In genomic region chr3:153162513-153163348, GRCh38 we compare ENCODE assay signal across 7 cellular contexts. TPM values are rescaled to one million over a fixed set of nuclear protein-coding genes. Genes with fewer than 3 reads are reported as not detected.
DNase-seq lines count a peak whose midpoint lies in the region; ATAC-seq and TF ChIP-seq lines count a peak whose summit lies in the region.

No MANE protein-coding gene starts in this region.

- TF ChIP-seq POLR2A in tibial nerve (IDR thresholded peaks at IDR 0.05), result no peak

- H4K8ac ChIP-seq in neuronal stem cell (ENCODE audit: low read depth, low read length), result no peak overlapping the region

- H3K27me3 ChIP-seq in OCI-LY3 (ENCODE audit: low read depth, low read length) (no peaks in the 10 kb centered on the region), neuronal stem cell (ENCODE audit: control insufficient read depth in 3 of 3, insufficient read depth in 3 of 3, low read depth in 1 of 3, low read length in 3 of 3) (no peaks in the 10 kb centered on the region), tibial nerve (no peaks in the 10 kb centered on the region)

- H3K36me3 ChIP-seq in OCI-LY3 (replicated peaks; ENCODE audit: low read depth, low read length) (peaks cover 23% of the 10 kb centered on the region), neuronal stem cell (replicated peaks in 1 of 2; ENCODE audit: control insufficient read depth in 2 of 2, insufficient read depth in 2 of 2, low read length in 2 of 2) (peaks cover 0 to 7% of the 10 kb centered on the region in 2 donors), tibial nerve (no peaks in the 10 kb centered on the region)

- peak overlapping the region; percentile 99 for H3K23ac ChIP-seq in neuronal stem cell (ENCODE audit: low read depth, low read length, poor library complexity)

- peak overlapping the region; percentile 77 for H3K4me2 ChIP-seq in OCI-LY3 (ENCODE audit: low read length)
- peak overlapping the region; percentile 75 for H3K4me2 ChIP-seq in neuronal stem cell (ENCODE audit: insufficient read depth, low read length, poor library complexity, severe bottlenecking)

- H3K9me3 ChIP-seq in OCI-LY3 (ENCODE audit: insufficient read depth, low read length) (no peaks in the 10 kb centered on the region), neuronal stem cell (replicated peaks in 1 of 2; ENCODE audit: control insufficient read depth in 2 of 2, insufficient read depth in 1 of 2, low read depth in 1 of 2, low read length in 2 of 2) (no peaks in the 10 kb centered on the region), tibial nerve (no peaks in the 10 kb centered on the region)

- H3K18ac ChIP-seq in neuronal stem cell (ENCODE audit: low read length), result peak overlapping the region; percentile 95

- ATAC-seq in GM18517 (IDR thresholded peaks at IDR 0.05; ENCODE audit: unreplicated experiment), result peak; percentile 1
- ATAC-seq in HG02840 (IDR thresholded peaks at IDR 0.05; ENCODE audit: low FRiP score, unreplicated experiment), result peak; percentile 7

- H3K9ac ChIP-seq in OCI-LY3 (ENCODE audit: low read length) (peak overlapping the region; percentile 80), neuronal stem cell (ENCODE audit: low read depth, low read length, poor library complexity) (peak overlapping the region; percentile 97)

- peaks cover 8% of the 10 kb centered on the region for H3K79me1 ChIP-seq in neuronal stem cell (ENCODE audit: low read depth, low read length)

- peak; percentile 40 for DNase-seq in activated effector memory CD4-positive, alpha-beta T cell treated with Interleukin-2 at 50 U/mL for 16 hours
- DNase-seq in foreskin fibroblast (peak in 1 of 2 donors; percentile 59), neuronal stem cell (ENCODE audit: low spot score) (peak; percentile 49), tibial nerve (ENCODE audit: low spot score in 2 of 2) (peak in 1 of 2 donors; percentile 24)

- H3K79me2 ChIP-seq in OCI-LY3 (ENCODE audit: low read length), result peaks cover 51% of the 10 kb centered on the region

- H2BK15ac ChIP-seq in neuronal stem cell (ENCODE audit: low read length), result peak overlapping the region; percentile 78

- peaks cover 39% of the 10 kb centered on the region for H4K20me1 ChIP-seq in OCI-LY3 (ENCODE audit: insufficient read depth, low read length)

- peak overlapping the region; percentile 99 for H3K14ac ChIP-seq in neuronal stem cell (ENCODE audit: low read length)

- WGBS in neuronal stem cell (ENCODE audit: extremely low coverage in 2 of 2, insufficient read length in 2 of 2, insufficient replicate concordance in 1 of 2), 2 donors, result no CpG with 5 or more reads among the region's 82 CpGs
- 0 to 1% methylated on average over 47 to 72 of the region's 82 CpGs for WGBS in tibial nerve, 2 donors

- H3K27ac ChIP-seq in OCI-LY3 (ENCODE audit: low read length) (peak overlapping the region; percentile 55), neuronal stem cell (replicated peaks; ENCODE audit: low read length) (no peak overlapping the region), tibial nerve (peak overlapping the region; percentile 76 to 95 (median 93))

- H3K4me1 ChIP-seq in OCI-LY3 (ENCODE audit: low read length) (peaks cover 46% of the 10 kb centered on the region), neuronal stem cell (ENCODE audit: control insufficient read depth in 2 of 2, insufficient read depth in 1 of 2, low read depth in 1 of 2, low read length in 2 of 2) (peaks cover 2 to 3% of the 10 kb centered on the region in 2 donors), tibial nerve (peaks cover 0 to 45% (median 15%) of the 10 kb centered on the region in 4 donors)

- H2BK5ac ChIP-seq in neuronal stem cell (ENCODE audit: low read length), result peak overlapping the region; percentile 88

- H2AFZ ChIP-seq in OCI-LY3 (ENCODE audit: low read depth, low read length) (0 out of 2 replicates have a peak overlapping the region, but pooled peaks have one; percentile 31), neuronal stem cell (ENCODE audit: low read length) (peak overlapping the region; percentile 97)

- H3K4me3 ChIP-seq in OCI-LY3 (ENCODE audit: low read length), result peak overlapping the region; percentile 95
- peak overlapping the region; percentile 90 to 94 for H3K4me3 ChIP-seq in foreskin fibroblast (ENCODE audit: low read depth in 1 of 2, low read length in 2 of 2)
- peak overlapping the region; percentile 95 to 99 for H3K4me3 ChIP-seq in neuronal stem cell (ENCODE audit: low read length in 2 of 2)
- peak overlapping the region; percentile 77 to 90 (median 88) for H3K4me3 ChIP-seq in tibial nerve

- no peak for TF ChIP-seq CTCF in OCI-LY3 (IDR thresholded peaks at IDR 0.05; ENCODE audit: low read depth, low read length)
- TF ChIP-seq CTCF in foreskin fibroblast (IDR thresholded peaks at IDR 0.05; ENCODE audit: low read depth, low read length), result no peak
- no peak for TF ChIP-seq CTCF in tibial nerve (IDR thresholded peaks at IDR 0.05)

- H4K91ac ChIP-seq in neuronal stem cell (ENCODE audit: low read depth, low read length, poor library complexity), result no peak overlapping the region

- peak in 1 of 2 donors; percentile 32 for TF ChIP-seq EP300 in tibial nerve (IDR thresholded peaks at IDR 0.05)

- no peak overlapping the region for H2BK120ac ChIP-seq in neuronal stem cell (ENCODE audit: low read depth, low read length)

- H2BK12ac ChIP-seq in neuronal stem cell (ENCODE audit: low read length), result no peak overlapping the region

- peak overlapping the region; percentile 91 for H3K4ac ChIP-seq in neuronal stem cell (ENCODE audit: low read length)

- peak overlapping the region; percentile 83 for H2AK5ac ChIP-seq in neuronal stem cell (ENCODE audit: low read depth, low read length)

RNA-seq across cellular contexts. Expression of gene RAP2B, which starts 0.7 kb away (rescaled TPM):
- 13.0 TPM for polyA plus RNA-seq in neuronal stem cell (2013, experiment 1 of 2)
- 13.3 TPM for polyA plus RNA-seq in neuronal stem cell (2013, experiment 2 of 2)
- 10 to 100 TPM; 15.1 to 17.3 (median 15.8) TPM for total RNA-seq in tibial nerve
